ENCODE assay signal across 8 cellular contexts in genomic region chr2:25982968-25983280, GRCh38. TPM values are rescaled to one million over a fixed set of nuclear protein-coding genes. Genes with fewer than 3 reads are reported as not detected.
DNase-seq lines count a peak whose midpoint lies in the region; ATAC-seq and TF ChIP-seq lines count a peak whose summit lies in the region.

No MANE protein-coding gene starts in this region.

- peak overlapping the region; percentile 55 for H3K9ac ChIP-seq in iPS-18a (ENCODE audit: low read length)

- H3K4me3 Mint-ChIP-seq in activated T-helper 17 cell treated with anti-CD3 and anti-CD28 coated beads, Interleukin-2, amount 50 U/mL, for 72 hours, result peak overlapping the region; percentile 73
- peak overlapping the region; percentile 80 for H3K4me3 Mint-ChIP-seq in stimulated activated memory B cell treated with anti-CD40 and anti-IgM and Interleukin-4, amounts not matched to agents 10 μg/mL and 1 μg/mL and 100 μg/mL, for 72 hours

- H3K27me3 Mint-ChIP-seq in activated T-helper 17 cell treated with anti-CD3 and anti-CD28 coated beads, Interleukin-2, amount 50 U/mL, for 72 hours, result no peaks in the 10 kb centered on the region
- H3K27me3 Mint-ChIP-seq in stimulated activated memory B cell treated with anti-CD40 and anti-IgM and Interleukin-4, amounts not matched to agents 10 μg/mL and 1 μg/mL and 100 μg/mL, for 72 hours, result no peaks in the 10 kb centered on the region

- no peaks in the 10 kb centered on the region for H3K4me1 Mint-ChIP-seq in activated T-helper 17 cell treated with anti-CD3 and anti-CD28 coated beads, Interleukin-2, amount 50 U/mL, for 72 hours
- peaks cover 15% of the 10 kb centered on the region for H3K4me1 Mint-ChIP-seq in stimulated activated memory B cell treated with anti-CD40 and anti-IgM and Interleukin-4, amounts not matched to agents 10 μg/mL and 1 μg/mL and 100 μg/mL, for 72 hours

- peaks cover 10% of the 10 kb centered on the region for H3K4me1 ChIP-seq in iPS-18a (ENCODE audit: control insufficient read depth, low read depth, low read length)

- no peaks in the 10 kb centered on the region for H3K9me3 Mint-ChIP-seq in activated T-helper 17 cell treated with anti-CD3 and anti-CD28 coated beads, Interleukin-2, amount 50 U/mL, for 72 hours
- H3K9me3 Mint-ChIP-seq in stimulated activated memory B cell treated with anti-CD40 and anti-IgM and Interleukin-4, amounts not matched to agents 10 μg/mL and 1 μg/mL and 100 μg/mL, for 72 hours, result no peaks in the 10 kb centered on the region

- H3K4me3 ChIP-seq in HL-60 (replicated peaks; ENCODE audit: insufficient read depth, low read length) (peak overlapping the region; percentile 85), iPS-18a (ENCODE audit: low read length) (peak overlapping the region; percentile 79)

- ATAC-seq in activated T-helper 17 cell treated with anti-CD3 and anti-CD28 coated beads, Interleukin-2, amount 50 U/mL, for 72 hours (replicated peaks), result no peak
- no peak for ATAC-seq in stimulated activated memory B cell treated with anti-CD40 and anti-IgM and Interleukin-4, amounts not matched to agents 10 μg/mL and 1 μg/mL and 100 μg/mL, for 72 hours
- no peak for ATAC-seq in HG02884 (IDR thresholded peaks at IDR 0.05; ENCODE audit: unreplicated experiment)
- no peak for ATAC-seq in HG03439 (IDR thresholded peaks at IDR 0.05; ENCODE audit: unreplicated experiment)

- H3K27me3 ChIP-seq in HL-60 (ENCODE audit: insufficient read depth, poor library complexity, severe bottlenecking) (no peaks in the 10 kb centered on the region), iPS-18a (ENCODE audit: control insufficient read depth, insufficient read depth, low read length) (no peaks in the 10 kb centered on the region)

- H3K9me3 ChIP-seq in iPS-18a (ENCODE audit: control insufficient read depth, low read depth, low read length), result no peaks in the 10 kb centered on the region

- H3K36me3 Mint-ChIP-seq in activated T-helper 17 cell treated with anti-CD3 and anti-CD28 coated beads, Interleukin-2, amount 50 U/mL, for 72 hours (ENCODE audit: low read depth), result no peaks in the 10 kb centered on the region
- no peaks in the 10 kb centered on the region for H3K36me3 Mint-ChIP-seq in stimulated activated memory B cell treated with anti-CD40 and anti-IgM and Interleukin-4, amounts not matched to agents 10 μg/mL and 1 μg/mL and 100 μg/mL, for 72 hours

- H3K27ac ChIP-seq in HL-60 (replicated peaks) (no peak overlapping the region), iPS-18a (ENCODE audit: low read length) (no peak overlapping the region)

- no peaks in the 10 kb centered on the region for H3K36me3 ChIP-seq in iPS-18a (ENCODE audit: control insufficient read depth, low read depth, low read length)

- no peak for TF ChIP-seq CTCF in HL-60 (IDR thresholded peaks at IDR 0.05; ENCODE audit: insufficient read depth, low read length)

- DNase-seq in HL-60 (ENCODE audit: low read depth in 1 of 2, low spot score in 1 of 2) (no peak), 8988T (no peak), NCI-H1417 (lab: John Stamatoyannopoulos, UW) (no peak)

- peak overlapping the region; percentile 16 for H3K27ac Mint-ChIP-seq in activated T-helper 17 cell treated with anti-CD3 and anti-CD28 coated beads, Interleukin-2, amount 50 U/mL, for 72 hours
- H3K27ac Mint-ChIP-seq in stimulated activated memory B cell treated with anti-CD40 and anti-IgM and Interleukin-4, amounts not matched to agents 10 μg/mL and 1 μg/mL and 100 μg/mL, for 72 hours, result peak overlapping the region; percentile 58

RNA-seq across cellular contexts. Expression of gene KIF3C, which starts 0.6 kb away (rescaled TPM):
- 1 to 10 TPM; 3.0 to 3.4 TPM for total RNA-seq in activated T-helper 17 cell treated with anti-CD3 and anti-CD28 coated beads, Interleukin-2, amount 50 U/mL, for 72 hours

RNA-seq across cellular contexts. Expression of gene RAB10, which starts 51.0 kb away (rescaled TPM):
- total RNA-seq in activated T-helper 17 cell treated with anti-CD3 and anti-CD28 coated beads, Interleukin-2, amount 50 U/mL, for 72 hours, result 100 to 1,000 TPM in 1 of 2 donors, 10 to 100 TPM in 1; 68.5 to 107 TPM
